In genomic region chr4:43356786-43357185, GRCh38 we compare ENCODE assay signal across 1 cellular context.
A peak's percentile ranks its signal among the peaks of the same experiment; 100 is the strongest.
TF ChIP-seq lines count a peak whose summit lies in the region.

No MANE protein-coding gene starts in this region.

TF ChIP-seq in HepG2, 621 proteins besides CTCF, POLR2A, EP300 and RAD21 (continued from another document and continues in another):
- TF ChIP-seq ZNF670 (CRISPR knock-in tag; IDR thresholded peaks at IDR 0.05; ENCODE audit: borderline replicate concordance) (no peak), AGO1 (IDR thresholded peaks at IDR 0.05; ENCODE audit: low read depth, low read length, poor library complexity, severe bottlenecking) (no peak), POLR2G (IDR thresholded peaks at IDR 0.05; ENCODE audit: low read depth, low read length) (no peak), EED (CRISPR knock-in tag; IDR thresholded peaks at IDR 0.05) (no peak), PCBP1 (IDR thresholded peaks at IDR 0.05; ENCODE audit: borderline replicate concordance, low read depth, low read length) (no peak), AKAP8 (CRISPR knock-in tag; IDR thresholded peaks at IDR 0.05) (no peak), ZC3H4 (CRISPR knock-in tag; IDR thresholded peaks at IDR 0.05; ENCODE audit: borderline replicate concordance) (no peak), ELK4 (CRISPR knock-in tag; IDR thresholded peaks at IDR 0.05; ENCODE audit: borderline replicate concordance) (no peak), HNF1A (IDR thresholded peaks at IDR 0.05; ENCODE audit: low read depth) (0 out of 2 replicates have a peak, but pooled peaks have one; percentile 17), HNF1A (CRISPR knock-in tag; IDR thresholded peaks at IDR 0.05; ENCODE audit: borderline replicate concordance) (no peak), NFIB (CRISPR knock-in tag; IDR thresholded peaks at IDR 0.05; ENCODE audit: borderline replicate concordance) (no peak), IRF2 (CRISPR knock-in tag; IDR thresholded peaks at IDR 0.05) (no peak), ZFP37 (CRISPR knock-in tag; IDR thresholded peaks at IDR 0.05; ENCODE audit: borderline replicate concordance) (no peak), HNRNPL (IDR thresholded peaks at IDR 0.05; ENCODE audit: low read depth, low read length) (no peak), TCF12 (IDR thresholded peaks at IDR 0.05) (no peak), TCF12 (CRISPR knock-in tag; IDR thresholded peaks at IDR 0.05) (no peak), SRF (IDR thresholded peaks at IDR 0.05; ENCODE audit: low read depth, low read length) (no peak), STAG1 (CRISPR knock-in tag; IDR thresholded peaks at IDR 0.05) (no peak), ZNF326 (CRISPR knock-in tag; IDR thresholded peaks at IDR 0.05; ENCODE audit: borderline replicate concordance) (no peak), ZNF431 (CRISPR knock-in tag; IDR thresholded peaks at IDR 0.05; ENCODE audit: borderline replicate concordance, low read depth) (no peak), DPF2 (CRISPR knock-in tag; IDR thresholded peaks at IDR 0.05; ENCODE audit: borderline replicate concordance, low read depth) (no peak), ZNF256 (CRISPR knock-in tag; conservative IDR thresholded peaks at IDR 0.05) (no peak), YEATS4 (CRISPR knock-in tag; IDR thresholded peaks at IDR 0.05; ENCODE audit: borderline replicate concordance) (no peak), LBX2 (CRISPR knock-in tag; IDR thresholded peaks at IDR 0.05; ENCODE audit: borderline replicate concordance) (no peak), DRAP1 (CRISPR knock-in tag; IDR thresholded peaks at IDR 0.05) (no peak), PTBP1 (IDR thresholded peaks at IDR 0.05; ENCODE audit: low read depth, low read length, poor library complexity, severe bottlenecking) (no peak), MAX (IDR thresholded peaks at IDR 0.05) (no peak), PHF8 (CRISPR knock-in tag; IDR thresholded peaks at IDR 0.05) (no peak), FIP1L1 (IDR thresholded peaks at IDR 0.05; ENCODE audit: borderline replicate concordance, insufficient read depth, low read depth, low read length) (no peak), ZBTB38 (CRISPR knock-in tag; IDR thresholded peaks at IDR 0.05) (no peak), SMAD1 (CRISPR knock-in tag; IDR thresholded peaks at IDR 0.05; ENCODE audit: borderline replicate concordance, low read depth) (no peak), KDM5A (IDR thresholded peaks at IDR 0.05; ENCODE audit: borderline replicate concordance, low read length) (no peak), FOXM1 (CRISPR knock-in tag; IDR thresholded peaks at IDR 0.05) (no peak), ARNT2 (CRISPR knock-in tag; IDR thresholded peaks at IDR 0.05; ENCODE audit: low read depth) (no peak), CHD2 (IDR thresholded peaks at IDR 0.05; ENCODE audit: low read depth, low read length) (no peak), TEAD3 (CRISPR knock-in tag; optimal IDR thresholded peaks at IDR 0.05; ENCODE audit: borderline replicate concordance) (peak; percentile 61), CSRNP1 (CRISPR knock-in tag; IDR thresholded peaks at IDR 0.05) (no peak), NFE2L1 (CRISPR knock-in tag; IDR thresholded peaks at IDR 0.05; ENCODE audit: borderline replicate concordance) (no peak), TBP (CRISPR knock-in tag; IDR thresholded peaks at IDR 0.05) (no peak), ATF2 (CRISPR knock-in tag; IDR thresholded peaks at IDR 0.05) (0 out of 2 replicates have a peak, but pooled peaks have one; percentile 15), PBX3 (CRISPR knock-in tag; IDR thresholded peaks at IDR 0.05; ENCODE audit: borderline replicate concordance) (no peak), ZNF574 (CRISPR knock-in tag; IDR thresholded peaks at IDR 0.05) (no peak), ZNF552 (CRISPR knock-in tag; IDR thresholded peaks at IDR 0.05; ENCODE audit: borderline replicate concordance) (no peak), ZNF619 (CRISPR knock-in tag; IDR thresholded peaks at IDR 0.05) (no peak), SP2 (CRISPR knock-in tag; IDR thresholded peaks at IDR 0.05) (no peak), ZNF101 (CRISPR knock-in tag; IDR thresholded peaks at IDR 0.05; ENCODE audit: borderline replicate concordance, low read depth) (no peak), PHF5A (CRISPR knock-in tag; IDR thresholded peaks at IDR 0.05; ENCODE audit: low read depth, unreplicated experiment) (no peak), FOXP4 (CRISPR knock-in tag; IDR thresholded peaks at IDR 0.05) (peak; percentile 39; the same call in 1 of the 2 replicates), ETV6 (CRISPR knock-in tag; conservative IDR thresholded peaks at IDR 0.05) (no peak), KLF12 (CRISPR knock-in tag; IDR thresholded peaks at IDR 0.05; ENCODE audit: borderline replicate concordance) (no peak)
